8 cellular contexts compared by ENCODE assay signal in genomic region chr21:45880097-45881068, GRCh38.
DNase-seq lines count a peak whose midpoint lies in the region; ATAC-seq, FAIRE-seq and TF ChIP-seq lines count a peak whose summit lies in the region.

No MANE protein-coding gene starts in this region.

- intact Hi-C loops in Right ventricle myocardium superior (cut with DNase I): no loop called here
- intact Hi-C loops in prostate gland (cut with DNase I): no loop called here

- TF ChIP-seq POLR2A in prostate gland (IDR thresholded peaks at IDR 0.05): no peak

- H3K4me3 ChIP-seq in prostate gland: no peak overlapping the region

- no peak overlapping the region for H3K4me3 Mint-ChIP-seq in activated naive CD4-positive, alpha-beta T cell treated with anti-CD3 and anti-CD28 coated beads, Interleukin-2, amount 10 ng/mL, durations not matched to agents 7 days and 5 days

- H3K27ac ChIP-seq in prostate gland: no peak overlapping the region

- H3K27me3 ChIP-seq in prostate gland (replicated peaks; ENCODE audit: insufficient read depth): no peaks in the 10 kb centered on the region

- H3K27ac Mint-ChIP-seq in activated naive CD4-positive, alpha-beta T cell treated with anti-CD3 and anti-CD28 coated beads, Interleukin-2, amount 10 ng/mL, durations not matched to agents 7 days and 5 days: no peak overlapping the region

- CTCF ChIA-PET in activated naive CD4-positive, alpha-beta T cell treated with anti-CD3 and anti-CD28 coated beads, Interleukin-2, amount 10 ng/mL, durations not matched to agents 7 days and 5 days (lab: Charles Lee): interaction anchor here (0.7 to 2.1 kb wide), 6 partner anchors 8 to 571 kb away, joined by 3 to 13 read pairs (median 4); no protein-coding TSS in a partner anchor

- H3K4me1 ChIP-seq in prostate gland (replicated peaks): no peaks in the 10 kb centered on the region

- ATAC-seq in Right ventricle myocardium superior (ENCODE audit: poor library complexity) (peak; percentile 88), GM21390 (IDR thresholded peaks at IDR 0.05; ENCODE audit: unreplicated experiment) (no peak)

- H3K36me3 Mint-ChIP-seq in activated naive CD4-positive, alpha-beta T cell treated with anti-CD3 and anti-CD28 coated beads, Interleukin-2, amount 10 ng/mL, durations not matched to agents 7 days and 5 days: peaks cover under 1% of the 10 kb centered on the region

- H3K9me3 Mint-ChIP-seq in activated naive CD4-positive, alpha-beta T cell treated with anti-CD3 and anti-CD28 coated beads, Interleukin-2, amount 10 ng/mL, durations not matched to agents 7 days and 5 days: no peaks in the 10 kb centered on the region

- no peaks in the 10 kb centered on the region for H3K9me3 ChIP-seq in prostate gland

- no peak for FAIRE-seq in D721Med (lab: Jason Lieb, UNC)
- FAIRE-seq in urothelium cell line (lab: Jason Lieb, UNC): no peak

- DNase-seq in D721Med (ENCODE audit: insufficient read length, low spot score): peak; percentile 82
- peak; percentile 59 to 69 for DNase-seq in Kasumi-1 (lab: John Stamatoyannopoulos, UW)
- DNase-seq in SK-N-DZ (ENCODE audit: low spot score): peak; percentile 75
- DNase-seq in activated naive CD4-positive, alpha-beta T cell treated with anti-CD3 and anti-CD28 coated beads, Interleukin-2, amount 10 ng/mL, durations not matched to agents 7 days and 5 days: peak; percentile 82
- peak; percentile 83 for DNase-seq in Right ventricle myocardium superior
- DNase-seq in prostate gland (ENCODE audit: low spot score): peak; percentile 39
- DNase-seq in urothelium cell line (ENCODE audit: low spot score): peak; percentile 65

- WGBS in prostate gland: 49% methylated on average over 29 of the region's 29 CpGs

- TF ChIP-seq CTCF in D721Med (IDR thresholded peaks at IDR 0.05; ENCODE audit: insufficient read depth, missing control alignments): peak; percentile 74
- TF ChIP-seq CTCF in prostate gland (IDR thresholded peaks at IDR 0.05): peak in 3 of 4 experiments; percentile 42 to 47 (median 42)

- H3K27me3 Mint-ChIP-seq in activated naive CD4-positive, alpha-beta T cell treated with anti-CD3 and anti-CD28 coated beads, Interleukin-2, amount 10 ng/mL, durations not matched to agents 7 days and 5 days: peaks cover 25% of the 10 kb centered on the region

- H3K4me1 Mint-ChIP-seq in activated naive CD4-positive, alpha-beta T cell treated with anti-CD3 and anti-CD28 coated beads, Interleukin-2, amount 10 ng/mL, durations not matched to agents 7 days and 5 days: peaks cover 28% of the 10 kb centered on the region

- H3K36me3 ChIP-seq in prostate gland: no peaks in the 10 kb centered on the region
